ENCODE assay signal across 21 cellular contexts in the genomic region with DNA sequence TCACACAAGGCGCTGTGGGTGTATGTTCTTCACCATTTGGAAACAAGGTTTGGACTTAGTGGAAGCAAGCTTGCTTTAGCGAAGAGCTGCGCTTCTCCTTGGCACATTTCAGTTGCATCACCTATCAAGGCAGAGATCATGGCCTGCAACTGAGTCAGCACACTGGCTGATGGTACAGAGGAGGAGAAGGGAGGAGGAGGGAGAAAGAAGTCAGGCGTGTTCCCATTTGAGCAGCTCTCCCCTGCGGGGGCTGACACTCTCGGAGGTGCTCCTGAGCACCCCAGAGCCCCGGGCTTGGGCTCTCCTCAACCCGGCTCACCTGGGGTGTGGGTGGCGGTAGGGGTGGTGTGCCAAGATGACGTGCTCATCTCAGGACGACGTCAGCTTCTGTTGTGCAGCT. TPM values are rescaled to one million over a fixed set of nuclear protein-coding genes. Genes with fewer than 3 reads are reported as not detected.
"Had no signal": no experiment of that assay in that cellular context is flagged by ENCODE, and none has a peak within 500 bp of the region (broad histone marks: within the 10 kb centered on the region; RNA-seq: fewer than 3 reads in every experiment).

No MANE protein-coding gene starts in this region.

- H3K9me3 Mint-ChIP-seq: activated naive CD8-positive, alpha-beta T cell treated with anti-CD3 and anti-CD28 coated beads, Interleukin-2, amount 10 ng/mL, durations not matched to agents 7 days and 5 days; stimulated activated memory B cell treated with anti-CD40 and anti-IgM and Interleukin-4, amounts not matched to agents 10 μg/mL and 1 μg/mL and 100 μg/mL, for 72 hours had no signal

- H3K27ac ChIP-seq: ascending aorta, colonic mucosa, right atrium auricular region, spleen, transverse colon had no signal

- H3K4me3 ChIP-seq: ascending aorta, colonic mucosa, lung, right atrium auricular region, spleen, transverse colon had no signal

- H3K36me3 ChIP-seq: ascending aorta, colonic mucosa, right atrium auricular region, spleen, transverse colon had no signal

- H3K4me1 ChIP-seq: ascending aorta, colonic mucosa, right atrium auricular region, spleen had no signal

- ATAC-seq: left colon; naive thymus-derived CD4-positive, alpha-beta T cell; stimulated activated memory B cell treated with anti-CD40 and anti-IgM and Interleukin-4, amounts not matched to agents 10 μg/mL and 1 μg/mL and 100 μg/mL, for 72 hours had no signal

- H3K9me3 ChIP-seq: ascending aorta, colonic mucosa, right atrium auricular region, spleen, transverse colon had no signal

- H3K36me3 Mint-ChIP-seq: activated naive CD8-positive, alpha-beta T cell treated with anti-CD3 and anti-CD28 coated beads, Interleukin-2, amount 10 ng/mL, durations not matched to agents 7 days and 5 days; naive thymus-derived CD4-positive, alpha-beta T cell; stimulated activated memory B cell treated with anti-CD40 and anti-IgM and Interleukin-4, amounts not matched to agents 10 μg/mL and 1 μg/mL and 100 μg/mL, for 72 hours had no signal

- H3K4me3 Mint-ChIP-seq: activated naive CD8-positive, alpha-beta T cell treated with anti-CD3 and anti-CD28 coated beads, Interleukin-2, amount 10 ng/mL, durations not matched to agents 7 days and 5 days; naive thymus-derived CD4-positive, alpha-beta T cell; stimulated activated memory B cell treated with anti-CD40 and anti-IgM and Interleukin-4, amounts not matched to agents 10 μg/mL and 1 μg/mL and 100 μg/mL, for 72 hours had no signal

- H3K27ac Mint-ChIP-seq: activated naive CD8-positive, alpha-beta T cell treated with anti-CD3 and anti-CD28 coated beads, Interleukin-2, amount 10 ng/mL, durations not matched to agents 7 days and 5 days; naive thymus-derived CD4-positive, alpha-beta T cell; stimulated activated memory B cell treated with anti-CD40 and anti-IgM and Interleukin-4, amounts not matched to agents 10 μg/mL and 1 μg/mL and 100 μg/mL, for 72 hours had no signal

- DNase-seq: activated CD4-positive, alpha-beta T cell treated with anti-CD3 and anti-CD28 coated beads, Interleukin-2, amount 50 U/mL, for 48 hours; activated CD4-positive, CD25-positive, alpha-beta regulatory T cell treated with anti-CD3 and anti-CD28 coated beads, Interleukin-2, amount 50 U/mL, for 72 hours; activated gamma-delta T cell treated with Interleukin-2 at 50 U/mL for 16 hours; activated naive CD8-positive, alpha-beta T cell treated with anti-CD3 and anti-CD28 coated beads, Interleukin-2, amount 10 ng/mL, durations not matched to agents 7 days and 5 days; activated T-cell treated with anti-CD3 and anti-CD28 coated beads, Interleukin-2, amount 50 U/mL, for 48 hours; colonic mucosa; effector CD8-positive, alpha-beta T cell; glutamatergic neuron; left colon; naive thymus-derived CD4-positive, alpha-beta T cell; posterior cingulate gyrus; spleen; stimulated activated CD4-positive, alpha-beta T cell treated with anti-CD3 and anti-CD28 coated beads, Interleukin-1b, Interleukin-23, amount 100 ng/mL, for 48 hours; transverse colon had no signal

- H3K4me1 Mint-ChIP-seq: activated naive CD8-positive, alpha-beta T cell treated with anti-CD3 and anti-CD28 coated beads, Interleukin-2, amount 10 ng/mL, durations not matched to agents 7 days and 5 days; naive thymus-derived CD4-positive, alpha-beta T cell; stimulated activated memory B cell treated with anti-CD40 and anti-IgM and Interleukin-4, amounts not matched to agents 10 μg/mL and 1 μg/mL and 100 μg/mL, for 72 hours had no signal

- H3K27me3 ChIP-seq: ascending aorta, colonic mucosa, right atrium auricular region, spleen, transverse colon had no signal

RNA-seq across cellular contexts. Expression of a gene that starts 6.0 kb away (rescaled TPM):
- total RNA-seq: activated naive CD8-positive, alpha-beta T cell treated with anti-CD3 and anti-CD28 coated beads, Interleukin-2, amount 10 ng/mL, durations not matched to agents 7 days and 5 days; ascending aorta; fibroblast of villous mesenchyme; mononuclear cell; naive thymus-derived CD4-positive, alpha-beta T cell; right atrium auricular region; spleen; T-helper 2 cell treated with Interferon-gamma antibody and Interleukin-4, amounts not matched to agents 100 ng/mL and 5 ng/mL, for 36 hours had no signal
- polyA plus RNA-seq: naive thymus-derived CD4-positive, alpha-beta T cell had no signal
